In genomic region chrX:18390941-18391538, GRCh38 we compare ENCODE assay signal across 8 cellular contexts. TPM values are rescaled to one million over a fixed set of nuclear protein-coding genes. Genes with fewer than 3 reads are reported as not detected.
A peak's percentile ranks its signal among the peaks of the same experiment; 100 is the strongest.
DNase-seq lines count a peak whose midpoint lies in the region; ATAC-seq and FAIRE-seq lines count a peak whose summit lies in the region.

No MANE protein-coding gene starts in this region.

- DNase-seq in NCI-H345 treated with DMSO at 0.1 percent for 48 hours (lab: John Stamatoyannopoulos, UW; ENCODE audit: unreplicated experiment) (peak; percentile 22), dermis microvascular lymphatic vessel endothelial cell (ENCODE audit: low read depth in 2 of 2) (peak; percentile 45 to 54), medulla oblongata (ENCODE audit: extremely low spot score) (peak; percentile 53)
- peak; percentile 58 to 59 for DNase-seq in activated CD4-positive, alpha-beta T cell treated with anti-CD3 and anti-CD28 coated beads, Interleukin-2, amount 50 U/mL, for 4 hours
- DNase-seq in stimulated activated CD8-positive, alpha-beta memory T cell treated with anti-CD3 and anti-CD28 coated beads, Interleukin-15, amount 100 ng/mL, for 4 hours (ENCODE audit: low read depth in 2 of 2), result peak; percentile 4 to 22

- ATAC-seq in GM18909 (IDR thresholded peaks at IDR 0.05; ENCODE audit: poor library complexity, unreplicated experiment) (peak; percentile 54), HG03469 (IDR thresholded peaks at IDR 0.05; ENCODE audit: unreplicated experiment) (no peak)

- peak; percentile 97 for FAIRE-seq in A204.1 (lab: Jason Lieb, UNC)

RNA-seq across cellular contexts. Expression of gene CDKL5, which starts 34.4 kb away (rescaled TPM):
- total RNA-seq in dermis microvascular lymphatic vessel endothelial cell, result 3.1 and 5.1 TPM in 2 replicates

RNA-seq across cellular contexts. Expression of gene SCML2, which starts 36.6 kb away (rescaled TPM):
- 1.6 and 2.7 TPM in 2 replicates for total RNA-seq in dermis microvascular lymphatic vessel endothelial cell
